8 cellular contexts compared by ENCODE assay signal in the genomic region with DNA sequence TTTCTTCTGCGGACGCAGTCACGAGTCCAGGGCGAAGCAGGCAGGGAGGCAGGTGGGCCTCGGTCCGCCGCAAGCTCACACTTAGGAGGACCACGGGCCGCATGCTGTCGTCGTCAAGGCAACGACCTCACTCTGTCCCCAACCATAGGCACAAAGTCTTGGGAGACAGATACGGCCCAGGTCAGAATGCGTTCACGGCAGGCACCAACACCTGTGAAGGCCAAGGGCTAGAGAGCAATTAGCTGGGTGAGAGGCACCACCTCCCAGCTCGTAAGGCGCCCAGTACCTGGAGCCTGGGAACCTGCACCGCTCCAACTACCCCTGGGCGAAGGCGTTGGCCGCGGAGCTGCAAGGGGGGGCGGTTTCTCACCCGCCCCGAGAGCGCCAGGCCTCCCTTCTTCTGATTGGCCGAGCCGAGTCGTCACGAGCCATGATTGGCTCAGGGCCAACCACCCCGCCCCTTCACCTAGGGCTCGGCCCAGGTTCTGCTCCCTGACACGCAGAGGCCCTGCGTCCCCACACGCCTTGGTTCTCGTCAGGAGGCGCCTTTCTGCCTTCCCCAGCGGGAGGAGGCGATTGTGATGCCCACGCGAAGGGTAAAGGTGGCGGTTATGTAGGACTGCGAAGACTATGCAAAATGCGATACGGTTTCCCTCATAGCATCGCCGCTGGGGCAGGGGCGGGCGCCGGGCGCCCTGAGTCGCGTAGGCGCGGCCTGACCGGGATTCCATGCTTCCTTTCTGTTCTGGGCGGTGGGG.
A peak's percentile ranks its signal among the peaks of the same experiment; 100 is the strongest.
DNase-seq lines count a peak whose midpoint lies in the region; ATAC-seq and TF ChIP-seq lines count a peak whose summit lies in the region.

A gene (minus strand): TSS at position 355 of the 758 bp plus-strand sequence. CDS start 4,540 bp downstream, outside the sequence.

- ATAC-seq in HG03039 (IDR thresholded peaks at IDR 0.05; ENCODE audit: unreplicated experiment): peak; percentile 100

- peak; percentile 32 for TF ChIP-seq POLR2A in GM18526 (IDR thresholded peaks at IDR 0.05; ENCODE audit: extremely low read depth, insufficient read length)

- peak; percentile 97 for DNase-seq in NCI-H510A treated with DMSO at 0.1 percent for 48 hours (lab: John Stamatoyannopoulos, UW)
- DNase-seq in activated CD8-positive, alpha-beta memory T cell treated with anti-CD3 and anti-CD28 coated beads, Interleukin-2, amount 50 U/mL, for 48 hours: peak; percentile 93
- DNase-seq in epidermal melanocyte (ENCODE audit: insufficient read length, low spot score): peak; percentile 59
- peak; percentile 79 for DNase-seq in midbrain (lab: John Stamatoyannopoulos, UW)
- peak; percentile 80 for DNase-seq in stimulated activated CD8-positive, alpha-beta memory T cell treated with anti-CD3 and anti-CD28 coated beads, Interleukin-15, amount 100 ng/mL, for 24 hours (ENCODE audit: low read depth)
- no peak for DNase-seq in dedifferentiated amniotic fluid mesenchymal stem cell (ENCODE audit: extremely low spot score)
